In the genomic region with DNA sequence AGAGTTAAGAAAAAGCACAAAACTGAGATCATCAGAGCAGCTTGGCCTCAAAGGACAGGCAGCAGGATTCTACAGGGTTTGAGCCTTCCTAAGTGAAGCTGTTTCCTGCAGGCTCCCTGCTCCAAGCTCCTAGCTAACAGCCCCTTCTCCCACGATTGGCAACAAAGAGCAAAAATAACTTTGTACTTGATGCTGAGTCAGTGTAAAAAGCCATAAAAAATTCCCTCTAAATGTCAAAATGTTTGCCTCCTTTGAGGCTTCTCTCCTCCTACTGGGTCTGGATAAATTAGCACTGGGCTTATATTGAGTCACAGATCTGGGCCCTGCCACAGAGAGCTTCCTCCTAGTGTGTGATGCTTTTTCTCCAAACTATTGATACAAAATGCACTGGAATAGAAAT, we compare ENCODE assay signal across 16 cellular contexts.
A peak's percentile ranks its signal among the peaks of the same experiment; 100 is the strongest.
DNase-seq lines count a peak whose midpoint lies in the region; ATAC-seq and TF ChIP-seq lines count a peak whose summit lies in the region.
"Had no signal": no experiment of that assay in that cellular context is flagged by ENCODE, and none has a peak within 500 bp of the region (broad histone marks: within the 10 kb centered on the region; RNA-seq: fewer than 3 reads in every experiment).

No MANE protein-coding gene starts in this region.

- CTCF ChIA-PET in activated CD4-positive, alpha-beta T cell treated with anti-CD3 and anti-CD28 coated beads, Interleukin-2, amount 10 ng/mL, durations not matched to agents 7 days and 5 days (lab: Charles Lee): interaction anchor here (0.9 to 1.6 kb wide), 2 partner anchors 13 to 14 kb away, joined by 3 to 4 read pairs; no protein-coding TSS in a partner anchor

- H3K4me1 Mint-ChIP-seq in activated CD4-positive, alpha-beta T cell treated with anti-CD3 and anti-CD28 coated beads, Interleukin-2, amount 10 ng/mL, durations not matched to agents 7 days and 5 days: peaks cover 11% of the 10 kb centered on the region
- H3K4me1 Mint-ChIP-seq: natural killer cell had no signal

- ATAC-seq in Right ventricle myocardium superior (ENCODE audit: poor library complexity) (peak; percentile 38), GM18502 (IDR thresholded peaks at IDR 0.05; ENCODE audit: poor library complexity, unreplicated experiment) (no peak)
- ATAC-seq: natural killer cell had no signal

- WGBS in mesenchymal stem cell: 0% methylated on average over 1 of the region's 1 CpG

- no peak overlapping the region for H3K18ac ChIP-seq in mesenchymal stem cell (ENCODE audit: low read depth in 1 of 2, low read length in 2 of 2)

- H3K27ac Mint-ChIP-seq in activated CD4-positive, alpha-beta T cell treated with anti-CD3 and anti-CD28 coated beads, Interleukin-2, amount 10 ng/mL, durations not matched to agents 7 days and 5 days: no peak overlapping the region
- H3K27ac Mint-ChIP-seq: activated CD4-positive, alpha-beta T cell treated with anti-CD3 and anti-CD28 coated beads, Interleukin-2, amount 10 ng/mL, durations not matched to agents 24 days and 14 days; natural killer cell; T-helper 1 cell treated with Interleukin-12 subunit alpha and Interleukin-12 subunit beta and Interleukin-4 antibody, amounts not matched to agents 30 μg/mL and 1 μg/mL, for 36 hours had no signal

- H2BK12ac ChIP-seq in mesenchymal stem cell (ENCODE audit: low read length in 2 of 2): no peak overlapping the region

- H3K9ac ChIP-seq in mesenchymal stem cell (ENCODE audit: low read length): peak overlapping the region; percentile 66

- H3K9me3 ChIP-seq in right atrium auricular region (no peaks in the 10 kb centered on the region), mesenchymal stem cell (ENCODE audit: control insufficient read depth, low read length) (no peaks in the 10 kb centered on the region), uterus (no peaks in the 10 kb centered on the region)
- H3K9me3 ChIP-seq: esophagus squamous epithelium, vagina had no signal

- H2AK5ac ChIP-seq in mesenchymal stem cell (ENCODE audit: low read length, severe bottlenecking): no peak overlapping the region

- no peak overlapping the region for H4K8ac ChIP-seq in mesenchymal stem cell (ENCODE audit: low read length)

- H2BK120ac ChIP-seq in mesenchymal stem cell (ENCODE audit: low read depth, low read length): no peak overlapping the region

- H4K91ac ChIP-seq in mesenchymal stem cell (ENCODE audit: low read length): no peak overlapping the region

- no peak overlapping the region for H3K14ac ChIP-seq in mesenchymal stem cell (ENCODE audit: low read length in 2 of 2)

- H3K79me1 ChIP-seq in mesenchymal stem cell (replicated peaks; ENCODE audit: low read length, poor library complexity, severe bottlenecking): no peaks in the 10 kb centered on the region

- H3K4ac ChIP-seq in mesenchymal stem cell (ENCODE audit: low read depth in 1 of 2, low read length in 2 of 2): no peak overlapping the region

- H3K36me3 Mint-ChIP-seq in activated CD4-positive, alpha-beta T cell treated with anti-CD3 and anti-CD28 coated beads, Interleukin-2, amount 10 ng/mL, durations not matched to agents 7 days and 5 days (ENCODE audit: low read depth): no peaks in the 10 kb centered on the region
- H3K36me3 Mint-ChIP-seq: natural killer cell had no signal

- no peaks in the 10 kb centered on the region for H3K9me3 Mint-ChIP-seq in activated CD4-positive, alpha-beta T cell treated with anti-CD3 and anti-CD28 coated beads, Interleukin-2, amount 10 ng/mL, durations not matched to agents 7 days and 5 days
- H3K9me3 Mint-ChIP-seq: activated CD4-positive, alpha-beta T cell treated with anti-CD3 and anti-CD28 coated beads, Interleukin-2, amount 10 ng/mL, durations not matched to agents 24 days and 14 days; natural killer cell; T-helper 1 cell treated with Interleukin-12 subunit alpha and Interleukin-12 subunit beta and Interleukin-4 antibody, amounts not matched to agents 30 μg/mL and 1 μg/mL, for 36 hours had no signal

- H3K27me3 Mint-ChIP-seq in activated CD4-positive, alpha-beta T cell treated with anti-CD3 and anti-CD28 coated beads, Interleukin-2, amount 10 ng/mL, durations not matched to agents 7 days and 5 days: no peaks in the 10 kb centered on the region
- H3K27me3 Mint-ChIP-seq: activated CD4-positive, alpha-beta T cell treated with anti-CD3 and anti-CD28 coated beads, Interleukin-2, amount 10 ng/mL, durations not matched to agents 24 days and 14 days had no signal

- H3K4me3 ChIP-seq in right atrium auricular region (no peak overlapping the region), coronary artery (no peak overlapping the region), mesenchymal stem cell (ENCODE audit: insufficient read depth in 1 of 2, low read depth in 1 of 2, low read length in 2 of 2) (no peak overlapping the region), uterus (no peak overlapping the region)
- H3K4me3 ChIP-seq: esophagus squamous epithelium, vagina had no signal

- intact Hi-C loops in Right ventricle myocardium superior (cut with DNase I): no loop called here
- intact Hi-C loops in uterus (cut with DNase I; ENCODE audit: low total_unique reads): no loop called here

- H2BK5ac ChIP-seq in mesenchymal stem cell (ENCODE audit: low read depth, low read length, poor library complexity, severe bottlenecking): no peak overlapping the region

- no peak for TF ChIP-seq POLR2A in uterus (IDR thresholded peaks at IDR 0.05)

- H3K4me2 ChIP-seq in mesenchymal stem cell (ENCODE audit: low read length, poor library complexity, severe bottlenecking): no peak overlapping the region

- DNase-seq in Right ventricle myocardium superior (no peak), right atrium auricular region (ENCODE audit: low spot score) (no peak), coronary artery (ENCODE audit: low spot score) (no peak), mesenchymal stem cell (peak; percentile 52), uterus (peak in 1 of 2 donors; percentile 30), NCI-H748 treated with DMSO at 0.1 percent for 48 hours (lab: John Stamatoyannopoulos, UW) (no peak)
- DNase-seq in activated CD4-positive, alpha-beta T cell treated with anti-CD3 and anti-CD28 coated beads, Interleukin-2, amount 10 ng/mL, durations not matched to agents 7 days and 5 days: no peak
- DNase-seq: activated CD4-positive, alpha-beta T cell treated with anti-CD3 and anti-CD28 coated beads, Interleukin-2, amount 10 ng/mL, durations not matched to agents 24 days and 14 days; activated effector memory CD4-positive, alpha-beta T cell treated with anti-CD3 and anti-CD28 coated beads, Interleukin-2, amount 50 U/mL, for 16 hours; cerebellar nuclear complex; esophagus squamous epithelium; KG1; natural killer cell had no signal

- no peaks in the 10 kb centered on the region for H3K27me3 ChIP-seq in right atrium auricular region
- no peaks in the 10 kb centered on the region for H3K27me3 ChIP-seq in mesenchymal stem cell (ENCODE audit: control insufficient read depth in 1 of 2, insufficient read depth in 1 of 2, low read length in 2 of 2)
- H3K27me3 ChIP-seq in uterus: no peaks in the 10 kb centered on the region
- H3K27me3 ChIP-seq: esophagus squamous epithelium, vagina had no signal

- TF ChIP-seq CTCF in right atrium auricular region (IDR thresholded peaks at IDR 0.05): no peak
- no peak for TF ChIP-seq CTCF in coronary artery (IDR thresholded peaks at IDR 0.05)
- no peak for TF ChIP-seq CTCF in uterus (IDR thresholded peaks at IDR 0.05)

- H3K36me3 ChIP-seq in right atrium auricular region: peaks cover 4% of the 10 kb centered on the region
- peaks cover 0 to 1% of the 10 kb centered on the region in 2 experiments for H3K36me3 ChIP-seq in mesenchymal stem cell (ENCODE audit: control insufficient read depth in 1 of 2, insufficient read depth in 2 of 2, low read depth in 1 of 2, low read length in 2 of 2)
- no peaks in the 10 kb centered on the region for H3K36me3 ChIP-seq in uterus
- H3K36me3 ChIP-seq: vagina had no signal

- H3K4me1 ChIP-seq in right atrium auricular region (no peaks in the 10 kb centered on the region), mesenchymal stem cell (ENCODE audit: control insufficient read depth, insufficient read depth, low read depth, low read length) (peaks cover 6% of the 10 kb centered on the region), uterus (no peaks in the 10 kb centered on the region)

- H3K23ac ChIP-seq in mesenchymal stem cell (ENCODE audit: low read length in 2 of 2): no peak overlapping the region

- H3K4me3 Mint-ChIP-seq in activated CD4-positive, alpha-beta T cell treated with anti-CD3 and anti-CD28 coated beads, Interleukin-2, amount 10 ng/mL, durations not matched to agents 7 days and 5 days: no peak overlapping the region
- H3K4me3 Mint-ChIP-seq: activated CD4-positive, alpha-beta T cell treated with anti-CD3 and anti-CD28 coated beads, Interleukin-2, amount 10 ng/mL, durations not matched to agents 24 days and 14 days; natural killer cell; T-helper 1 cell treated with Interleukin-12 subunit alpha and Interleukin-12 subunit beta and Interleukin-4 antibody, amounts not matched to agents 30 μg/mL and 1 μg/mL, for 36 hours had no signal

- POLR2A ChIA-PET in activated CD4-positive, alpha-beta T cell treated with anti-CD3 and anti-CD28 coated beads, Interleukin-2, amount 10 ng/mL, durations not matched to agents 7 days and 5 days (lab: Charles Lee): interaction anchor here (0.7 kb wide), 1 partner anchor 401 kb away, joined by 3 read pairs; no protein-coding TSS in a partner anchor

- H2AFZ ChIP-seq in mesenchymal stem cell (ENCODE audit: low read depth, low read length): no peak overlapping the region

- H3K27ac ChIP-seq in right atrium auricular region (peak overlapping the region in 1 of 2 donors; percentile 45), coronary artery (peak overlapping the region; percentile 37 to 84), mesenchymal stem cell (ENCODE audit: low read length, poor library complexity, severe bottlenecking) (peak overlapping the region; percentile 46), uterus (peak overlapping the region; percentile 53)
- H3K27ac ChIP-seq: vagina had no signal

- no peak overlapping the region for H2BK15ac ChIP-seq in mesenchymal stem cell (ENCODE audit: low read depth, poor library complexity, severe bottlenecking)
